1 cellular context compared by ENCODE assay signal in the genomic region with DNA sequence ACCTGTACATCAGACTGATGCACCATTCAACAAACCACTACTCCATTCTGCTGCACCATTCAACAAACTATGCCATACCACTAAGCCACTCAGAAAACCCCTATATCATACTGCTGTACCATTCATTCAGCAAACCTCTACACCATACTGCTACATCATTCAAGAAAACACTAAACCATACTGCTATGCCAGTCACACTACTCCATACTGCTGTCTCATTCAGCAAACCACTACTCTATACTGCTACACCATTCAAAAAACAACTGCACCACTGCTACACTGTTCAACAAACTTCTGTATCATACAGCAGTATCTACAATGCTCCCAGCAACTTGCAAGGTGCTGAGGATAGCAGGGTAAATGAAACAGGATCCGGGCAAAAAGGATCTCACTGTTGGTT.
TF ChIP-seq lines count a peak whose summit lies in the region.

No MANE protein-coding gene starts in this region.

TF ChIP-seq in IMR-90, 13 proteins besides CTCF, POLR2A, EP300 and RAD21 (continued from another document):
- TF ChIP-seq, protein P1, sequence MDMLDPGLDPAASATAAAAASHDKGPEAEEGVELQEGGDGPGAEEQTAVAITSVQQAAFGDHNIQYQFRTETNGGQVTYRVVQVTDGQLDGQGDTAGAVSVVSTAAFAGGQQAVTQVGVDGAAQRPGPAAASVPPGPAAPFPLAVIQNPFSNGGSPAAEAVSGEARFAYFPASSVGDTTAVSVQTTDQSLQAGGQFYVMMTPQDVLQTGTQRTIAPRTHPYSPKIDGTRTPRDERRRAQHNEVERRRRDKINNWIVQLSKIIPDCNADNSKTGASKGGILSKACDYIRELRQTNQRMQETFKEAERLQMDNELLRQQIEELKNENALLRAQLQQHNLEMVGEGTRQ (IDR thresholded peaks at IDR 0.05; ENCODE audit: low read depth, low read length) = no peak
- TF ChIP-seq BHLHE40 (IDR thresholded peaks at IDR 0.05; ENCODE audit: low read depth, low read length) = no peak
- TF ChIP-seq, protein P2, sequence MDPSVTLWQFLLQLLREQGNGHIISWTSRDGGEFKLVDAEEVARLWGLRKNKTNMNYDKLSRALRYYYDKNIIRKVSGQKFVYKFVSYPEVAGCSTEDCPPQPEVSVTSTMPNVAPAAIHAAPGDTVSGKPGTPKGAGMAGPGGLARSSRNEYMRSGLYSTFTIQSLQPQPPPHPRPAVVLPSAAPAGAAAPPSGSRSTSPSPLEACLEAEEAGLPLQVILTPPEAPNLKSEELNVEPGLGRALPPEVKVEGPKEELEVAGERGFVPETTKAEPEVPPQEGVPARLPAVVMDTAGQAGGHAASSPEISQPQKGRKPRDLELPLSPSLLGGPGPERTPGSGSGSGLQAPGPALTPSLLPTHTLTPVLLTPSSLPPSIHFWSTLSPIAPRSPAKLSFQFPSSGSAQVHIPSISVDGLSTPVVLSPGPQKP (IDR thresholded peaks at IDR 0.05; ENCODE audit: borderline replicate concordance, low read depth, low read length) = no peak
- TF ChIP-seq SMC3 (IDR thresholded peaks at IDR 0.05; ENCODE audit: low read depth, low read length) = no peak
- TF ChIP-seq CHD1 (IDR thresholded peaks at IDR 0.05; ENCODE audit: low read depth, low read length) = no peak
- no peak for TF ChIP-seq RFX5 (IDR thresholded peaks at IDR 0.05; ENCODE audit: low read depth, low read length)
- TF ChIP-seq CEBPB (IDR thresholded peaks at IDR 0.05; ENCODE audit: low read depth, low read length) = no peak
